ENCODE assay signal across 19 cellular contexts in genomic region chr1:30597711-30598110, GRCh38.
"Had no signal": no experiment of that assay in that cellular context is flagged by ENCODE, and none has a peak within 500 bp of the region (broad histone marks: within the 10 kb centered on the region; RNA-seq: fewer than 3 reads in every experiment).

No MANE protein-coding gene starts in this region.

- ATAC-seq: Panc1, PC-3 had no signal

- H3K27ac ChIP-seq: RWPE1 had no signal

- DNase-seq: KBM-7, MV-4-11, NCI-H1048, NCI-H1105, NCI-H1417, NCI-H1436 treated with DMSO at 0.1 percent for 48 hours, NCI-H1694, NCI-H187 treated with DMSO at 0.1 percent for 48 hours, NCI-H2029 treated with DMSO at 0.1 percent for 48 hours, NCI-H2107, NCI-H2227 treated with DMSO at 0.1 percent for 48 hours, NCI-H524, NCI-H526 treated with DMSO at 0.1 percent for 48 hours, NCI-H748 treated with DMSO at 0.1 percent for 48 hours, PC-3, SHP77, SK-N-SH had no signal
